ENCODE assay signal across 1 cellular context in genomic region chr7:26151953-26152781, GRCh38.
TF ChIP-seq lines count a peak whose summit lies in the region.

Gene NFE2L3, plus strand, starts transcription at chr7:26152198. Its CDS starts 301 bp downstream, at chr7:26152499.

TF ChIP-seq in GM12878, 131 proteins besides CTCF, POLR2A, EP300 and RAD21 (continued from another document):
- no peak for TF ChIP-seq ELK1 (IDR thresholded peaks at IDR 0.05; ENCODE audit: low read depth, low read length)
- TF ChIP-seq CHD2 (IDR thresholded peaks at IDR 0.05; ENCODE audit: borderline replicate concordance, low read depth, low read length): no peak
- no peak for TF ChIP-seq ATF7 (IDR thresholded peaks at IDR 0.05; ENCODE audit: low read depth)
- no peak for TF ChIP-seq SPI1 (IDR thresholded peaks at IDR 0.05; ENCODE audit: borderline replicate concordance, insufficient read depth, low read depth, low read length)
- no peak for TF ChIP-seq SUPT20H (IDR thresholded peaks at IDR 0.05; ENCODE audit: borderline replicate concordance, control insufficient read depth, low read depth, low read length)
- TF ChIP-seq RELB (IDR thresholded peaks at IDR 0.05; ENCODE audit: low read depth): no peak
